In the genomic region with DNA sequence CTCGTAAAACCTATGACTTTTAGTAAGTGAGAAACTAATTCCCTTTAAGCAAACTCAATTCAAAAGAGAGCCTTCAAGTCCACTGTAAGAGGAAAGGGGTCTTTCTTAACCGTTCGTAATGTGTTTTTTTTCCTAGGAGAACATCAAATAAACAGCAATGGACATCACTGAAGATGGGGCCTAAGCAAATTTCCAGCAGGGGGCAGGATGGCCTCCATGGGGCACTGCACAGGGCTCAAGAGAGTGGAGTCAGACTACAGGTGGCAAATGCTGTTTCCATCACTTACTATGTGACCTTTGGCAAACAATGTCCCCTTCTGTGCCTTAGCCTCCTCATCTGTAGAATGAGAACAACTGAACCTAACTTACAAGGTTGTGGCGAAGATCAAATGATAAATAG, we compare ENCODE assay signal across 1 cellular context.
TF ChIP-seq lines count a peak whose summit lies in the region.

No MANE protein-coding gene starts in this region.

TF ChIP-seq in K562, 482 proteins besides CTCF, POLR2A, EP300 and RAD21 (continued from another document):
- TF ChIP-seq, protein P1, sequence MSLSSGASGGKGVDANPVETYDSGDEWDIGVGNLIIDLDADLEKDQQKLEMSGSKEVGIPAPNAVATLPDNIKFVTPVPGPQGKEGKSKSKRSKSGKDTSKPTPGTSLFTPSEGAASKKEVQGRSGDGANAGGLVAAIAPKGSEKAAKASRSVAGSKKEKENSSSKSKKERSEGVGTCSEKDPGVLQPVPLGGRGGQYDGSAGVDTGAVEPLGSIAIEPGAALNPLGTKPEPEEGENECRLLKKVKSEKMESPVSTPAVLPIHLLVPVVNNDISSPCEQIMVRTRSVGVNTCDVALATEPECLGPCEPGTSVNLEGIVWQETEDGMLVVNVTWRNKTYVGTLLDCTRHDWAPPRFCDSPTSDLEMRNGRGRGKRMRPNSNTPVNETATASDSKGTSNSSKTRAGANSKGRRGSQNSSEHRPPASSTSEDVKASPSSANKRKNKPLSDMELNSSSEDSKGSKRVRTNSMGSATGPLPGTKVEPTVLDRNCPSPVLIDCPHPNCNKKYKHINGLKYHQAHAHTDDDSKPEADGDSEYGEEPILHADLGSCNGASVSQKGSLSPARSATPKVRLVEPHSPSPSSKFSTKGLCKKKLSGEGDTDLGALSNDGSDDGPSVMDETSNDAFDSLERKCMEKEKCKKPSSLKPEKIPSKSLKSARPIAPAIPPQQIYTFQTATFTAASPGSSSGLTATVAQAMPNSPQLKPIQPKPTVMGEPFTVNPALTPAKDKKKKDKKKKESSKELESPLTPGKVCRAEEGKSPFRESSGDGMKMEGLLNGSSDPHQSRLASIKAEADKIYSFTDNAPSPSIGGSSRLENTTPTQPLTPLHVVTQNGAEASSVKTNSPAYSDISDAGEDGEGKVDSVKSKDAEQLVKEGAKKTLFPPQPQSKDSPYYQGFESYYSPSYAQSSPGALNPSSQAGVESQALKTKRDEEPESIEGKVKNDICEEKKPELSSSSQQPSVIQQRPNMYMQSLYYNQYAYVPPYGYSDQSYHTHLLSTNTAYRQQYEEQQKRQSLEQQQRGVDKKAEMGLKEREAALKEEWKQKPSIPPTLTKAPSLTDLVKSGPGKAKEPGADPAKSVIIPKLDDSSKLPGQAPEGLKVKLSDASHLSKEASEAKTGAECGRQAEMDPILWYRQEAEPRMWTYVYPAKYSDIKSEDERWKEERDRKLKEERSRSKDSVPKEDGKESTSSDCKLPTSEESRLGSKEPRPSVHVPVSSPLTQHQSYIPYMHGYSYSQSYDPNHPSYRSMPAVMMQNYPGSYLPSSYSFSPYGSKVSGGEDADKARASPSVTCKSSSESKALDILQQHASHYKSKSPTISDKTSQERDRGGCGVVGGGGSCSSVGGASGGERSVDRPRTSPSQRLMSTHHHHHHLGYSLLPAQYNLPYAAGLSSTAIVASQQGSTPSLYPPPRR (CRISPR knock-in tag; IDR thresholded peaks at IDR 0.05; ENCODE audit: borderline replicate concordance): no peak
- TF ChIP-seq FUS (optimal IDR thresholded peaks at IDR 0.05; ENCODE audit: low read depth, low read length): no peak
- TF ChIP-seq, protein P2, sequence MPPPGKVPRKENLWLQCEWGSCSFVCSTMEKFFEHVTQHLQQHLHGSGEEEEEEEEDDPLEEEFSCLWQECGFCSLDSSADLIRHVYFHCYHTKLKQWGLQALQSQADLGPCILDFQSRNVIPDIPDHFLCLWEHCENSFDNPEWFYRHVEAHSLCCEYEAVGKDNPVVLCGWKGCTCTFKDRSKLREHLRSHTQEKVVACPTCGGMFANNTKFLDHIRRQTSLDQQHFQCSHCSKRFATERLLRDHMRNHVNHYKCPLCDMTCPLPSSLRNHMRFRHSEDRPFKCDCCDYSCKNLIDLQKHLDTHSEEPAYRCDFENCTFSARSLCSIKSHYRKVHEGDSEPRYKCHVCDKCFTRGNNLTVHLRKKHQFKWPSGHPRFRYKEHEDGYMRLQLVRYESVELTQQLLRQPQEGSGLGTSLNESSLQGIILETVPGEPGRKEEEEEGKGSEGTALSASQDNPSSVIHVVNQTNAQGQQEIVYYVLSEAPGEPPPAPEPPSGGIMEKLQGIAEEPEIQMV (tag; conservative IDR thresholded peaks at IDR 0.05; ENCODE audit: low read depth): no peak
- no peak for TF ChIP-seq TCF3 (CRISPR knock-in tag; IDR thresholded peaks at IDR 0.05)
- TF ChIP-seq ZKSCAN3 (CRISPR knock-in tag; IDR thresholded peaks at IDR 0.05): no peak
- no peak for TF ChIP-seq WHSC1 (IDR thresholded peaks at IDR 0.05; ENCODE audit: low read length)
- TF ChIP-seq NCOA2 (IDR thresholded peaks at IDR 0.05; ENCODE audit: partially characterized antibody in 2 of 2): no peak
- TF ChIP-seq ZFP36 (IDR thresholded peaks at IDR 0.05; ENCODE audit: low read depth, low read length, partially characterized antibody): no peak
- TF ChIP-seq, protein P3, sequence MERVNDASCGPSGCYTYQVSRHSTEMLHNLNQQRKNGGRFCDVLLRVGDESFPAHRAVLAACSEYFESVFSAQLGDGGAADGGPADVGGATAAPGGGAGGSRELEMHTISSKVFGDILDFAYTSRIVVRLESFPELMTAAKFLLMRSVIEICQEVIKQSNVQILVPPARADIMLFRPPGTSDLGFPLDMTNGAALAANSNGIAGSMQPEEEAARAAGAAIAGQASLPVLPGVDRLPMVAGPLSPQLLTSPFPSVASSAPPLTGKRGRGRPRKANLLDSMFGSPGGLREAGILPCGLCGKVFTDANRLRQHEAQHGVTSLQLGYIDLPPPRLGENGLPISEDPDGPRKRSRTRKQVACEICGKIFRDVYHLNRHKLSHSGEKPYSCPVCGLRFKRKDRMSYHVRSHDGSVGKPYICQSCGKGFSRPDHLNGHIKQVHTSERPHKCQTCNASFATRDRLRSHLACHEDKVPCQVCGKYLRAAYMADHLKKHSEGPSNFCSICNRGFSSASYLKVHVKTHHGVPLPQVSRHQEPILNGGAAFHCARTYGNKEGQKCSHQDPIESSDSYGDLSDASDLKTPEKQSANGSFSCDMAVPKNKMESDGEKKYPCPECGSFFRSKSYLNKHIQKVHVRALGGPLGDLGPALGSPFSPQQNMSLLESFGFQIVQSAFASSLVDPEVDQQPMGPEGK (CRISPR knock-in tag; IDR thresholded peaks at IDR 0.05; ENCODE audit: borderline replicate concordance): no peak
- TF ChIP-seq, protein P4, sequence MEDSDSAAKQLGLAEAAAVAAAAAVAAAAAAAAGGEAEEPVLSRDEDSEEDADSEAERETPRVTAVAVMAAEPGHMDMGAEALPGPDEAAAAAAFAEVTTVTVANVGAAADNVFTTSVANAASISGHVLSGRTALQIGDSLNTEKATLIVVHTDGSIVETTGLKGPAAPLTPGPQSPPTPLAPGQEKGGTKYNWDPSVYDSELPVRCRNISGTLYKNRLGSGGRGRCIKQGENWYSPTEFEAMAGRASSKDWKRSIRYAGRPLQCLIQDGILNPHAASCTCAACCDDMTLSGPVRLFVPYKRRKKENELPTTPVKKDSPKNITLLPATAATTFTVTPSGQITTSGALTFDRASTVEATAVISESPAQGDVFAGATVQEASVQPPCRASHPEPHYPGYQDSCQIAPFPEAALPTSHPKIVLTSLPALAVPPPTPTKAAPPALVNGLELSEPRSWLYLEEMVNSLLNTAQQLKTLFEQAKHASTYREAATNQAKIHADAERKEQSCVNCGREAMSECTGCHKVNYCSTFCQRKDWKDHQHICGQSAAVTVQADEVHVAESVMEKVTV (CRISPR knock-in tag; IDR thresholded peaks at IDR 0.05): no peak
- no peak for TF ChIP-seq HOXB6 (CRISPR knock-in tag; IDR thresholded peaks at IDR 0.05; ENCODE audit: borderline replicate concordance)
